Comparison of ENCODE assay signal across 1 cellular context in genomic region chr6:127459231-127459641, GRCh38.
TF ChIP-seq lines count a peak whose summit lies in the region.

Gene KIAA0408 (minus strand): TSS chr6:127459389. CDS start chr6:127453981, 5,408 bp downstream.

TF ChIP-seq in SK-N-SH treated with all-trans-retinoic acid at 6 μM for 48 hours, 23 proteins besides CTCF, POLR2A, EP300 and RAD21 (continued from another document):
- TF ChIP-seq PATZ1 (CRISPR knock-in tag; IDR thresholded peaks at IDR 0.05; ENCODE audit: borderline replicate concordance) (no peak), OSR1 (CRISPR knock-in tag; IDR thresholded peaks at IDR 0.05) (no peak), CSRNP3 (CRISPR knock-in tag; IDR thresholded peaks at IDR 0.05) (no peak), RARB (CRISPR knock-in tag; IDR thresholded peaks at IDR 0.05) (no peak), GLIS3 (CRISPR knock-in tag; IDR thresholded peaks at IDR 0.05) (no peak), ISL1 (CRISPR knock-in tag; IDR thresholded peaks at IDR 0.05) (no peak), PPARA (CRISPR knock-in tag; IDR thresholded peaks at IDR 0.05; ENCODE audit: borderline replicate concordance) (no peak), POU6F1 (CRISPR knock-in tag; IDR thresholded peaks at IDR 0.05; ENCODE audit: borderline replicate concordance, low read depth) (no peak), TSHZ2 (CRISPR knock-in tag; IDR thresholded peaks at IDR 0.05) (no peak)
